In the genomic region with DNA sequence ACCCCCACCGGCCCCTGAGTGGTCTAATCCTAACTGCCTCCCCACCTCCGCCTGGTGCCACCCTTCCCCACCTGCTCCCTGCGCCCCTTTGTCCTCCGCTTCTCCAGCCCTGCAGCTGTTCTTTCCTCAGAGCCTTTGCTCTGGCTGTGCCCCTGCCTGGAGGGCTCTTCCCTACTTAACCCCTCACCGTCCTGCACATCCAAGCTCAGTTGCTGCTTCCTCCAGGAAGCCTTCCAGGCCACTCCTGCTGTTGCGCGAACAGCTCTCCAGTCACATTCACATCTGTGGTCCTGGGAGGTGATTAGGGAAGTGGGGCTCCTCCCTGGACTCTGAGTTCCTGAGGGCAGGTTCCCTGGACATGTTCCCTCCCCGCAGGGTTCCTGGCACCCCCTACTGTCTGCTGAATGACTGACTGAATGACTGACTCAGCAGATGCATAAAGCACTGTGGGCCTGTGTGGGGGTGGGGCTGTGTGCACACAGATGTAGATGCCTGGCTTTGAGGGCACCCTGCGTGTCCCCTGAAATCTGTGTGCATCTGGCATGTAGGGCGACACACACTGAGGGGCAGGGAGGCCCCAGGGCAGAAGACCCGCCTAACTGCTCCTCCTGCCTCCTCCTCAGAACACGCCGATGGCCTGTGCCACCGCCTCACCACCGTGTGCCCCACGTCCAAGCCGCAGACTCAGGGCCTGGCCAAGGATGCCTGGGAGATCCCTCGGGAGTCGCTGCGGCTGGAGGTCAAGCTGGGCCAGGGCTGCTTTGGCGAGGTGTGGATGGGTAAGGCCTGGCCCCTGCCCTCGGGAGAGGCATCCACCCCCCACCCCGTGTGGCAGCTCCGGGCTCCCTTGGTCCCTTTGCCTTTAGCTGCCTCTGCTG, we compare ENCODE assay signal across 1 cellular context.
TF ChIP-seq lines count a peak whose summit lies in the region.

No MANE protein-coding gene starts in this region.

TF ChIP-seq in K562, 482 proteins besides CTCF, POLR2A, EP300 and RAD21 (continued from another document and continues in another):
- TF ChIP-seq, protein P1, sequence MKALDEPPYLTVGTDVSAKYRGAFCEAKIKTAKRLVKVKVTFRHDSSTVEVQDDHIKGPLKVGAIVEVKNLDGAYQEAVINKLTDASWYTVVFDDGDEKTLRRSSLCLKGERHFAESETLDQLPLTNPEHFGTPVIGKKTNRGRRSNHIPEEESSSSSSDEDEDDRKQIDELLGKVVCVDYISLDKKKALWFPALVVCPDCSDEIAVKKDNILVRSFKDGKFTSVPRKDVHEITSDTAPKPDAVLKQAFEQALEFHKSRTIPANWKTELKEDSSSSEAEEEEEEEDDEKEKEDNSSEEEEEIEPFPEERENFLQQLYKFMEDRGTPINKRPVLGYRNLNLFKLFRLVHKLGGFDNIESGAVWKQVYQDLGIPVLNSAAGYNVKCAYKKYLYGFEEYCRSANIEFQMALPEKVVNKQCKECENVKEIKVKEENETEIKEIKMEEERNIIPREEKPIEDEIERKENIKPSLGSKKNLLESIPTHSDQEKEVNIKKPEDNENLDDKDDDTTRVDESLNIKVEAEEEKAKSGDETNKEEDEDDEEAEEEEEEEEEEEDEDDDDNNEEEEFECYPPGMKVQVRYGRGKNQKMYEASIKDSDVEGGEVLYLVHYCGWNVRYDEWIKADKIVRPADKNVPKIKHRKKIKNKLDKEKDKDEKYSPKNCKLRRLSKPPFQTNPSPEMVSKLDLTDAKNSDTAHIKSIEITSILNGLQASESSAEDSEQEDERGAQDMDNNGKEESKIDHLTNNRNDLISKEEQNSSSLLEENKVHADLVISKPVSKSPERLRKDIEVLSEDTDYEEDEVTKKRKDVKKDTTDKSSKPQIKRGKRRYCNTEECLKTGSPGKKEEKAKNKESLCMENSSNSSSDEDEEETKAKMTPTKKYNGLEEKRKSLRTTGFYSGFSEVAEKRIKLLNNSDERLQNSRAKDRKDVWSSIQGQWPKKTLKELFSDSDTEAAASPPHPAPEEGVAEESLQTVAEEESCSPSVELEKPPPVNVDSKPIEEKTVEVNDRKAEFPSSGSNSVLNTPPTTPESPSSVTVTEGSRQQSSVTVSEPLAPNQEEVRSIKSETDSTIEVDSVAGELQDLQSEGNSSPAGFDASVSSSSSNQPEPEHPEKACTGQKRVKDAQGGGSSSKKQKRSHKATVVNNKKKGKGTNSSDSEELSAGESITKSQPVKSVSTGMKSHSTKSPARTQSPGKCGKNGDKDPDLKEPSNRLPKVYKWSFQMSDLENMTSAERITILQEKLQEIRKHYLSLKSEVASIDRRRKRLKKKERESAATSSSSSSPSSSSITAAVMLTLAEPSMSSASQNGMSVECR (CRISPR knock-in tag; IDR thresholded peaks at IDR 0.05) = no peak
- TF ChIP-seq FUS (optimal IDR thresholded peaks at IDR 0.05; ENCODE audit: low read depth, low read length) = no peak
- no peak for TF ChIP-seq KAT8 (IDR thresholded peaks at IDR 0.05; ENCODE audit: low read depth)
- TF ChIP-seq RCOR1 (IDR thresholded peaks at IDR 0.05; ENCODE audit: borderline replicate concordance in 1 of 2, low read depth in 2 of 2, low read length in 2 of 2) = peak in 1 of 2 experiments; percentile 37; a peak in 1 of 4 replicates
- TF ChIP-seq NCOR1 (IDR thresholded peaks at IDR 0.05) = no peak
- TF ChIP-seq, protein P2, sequence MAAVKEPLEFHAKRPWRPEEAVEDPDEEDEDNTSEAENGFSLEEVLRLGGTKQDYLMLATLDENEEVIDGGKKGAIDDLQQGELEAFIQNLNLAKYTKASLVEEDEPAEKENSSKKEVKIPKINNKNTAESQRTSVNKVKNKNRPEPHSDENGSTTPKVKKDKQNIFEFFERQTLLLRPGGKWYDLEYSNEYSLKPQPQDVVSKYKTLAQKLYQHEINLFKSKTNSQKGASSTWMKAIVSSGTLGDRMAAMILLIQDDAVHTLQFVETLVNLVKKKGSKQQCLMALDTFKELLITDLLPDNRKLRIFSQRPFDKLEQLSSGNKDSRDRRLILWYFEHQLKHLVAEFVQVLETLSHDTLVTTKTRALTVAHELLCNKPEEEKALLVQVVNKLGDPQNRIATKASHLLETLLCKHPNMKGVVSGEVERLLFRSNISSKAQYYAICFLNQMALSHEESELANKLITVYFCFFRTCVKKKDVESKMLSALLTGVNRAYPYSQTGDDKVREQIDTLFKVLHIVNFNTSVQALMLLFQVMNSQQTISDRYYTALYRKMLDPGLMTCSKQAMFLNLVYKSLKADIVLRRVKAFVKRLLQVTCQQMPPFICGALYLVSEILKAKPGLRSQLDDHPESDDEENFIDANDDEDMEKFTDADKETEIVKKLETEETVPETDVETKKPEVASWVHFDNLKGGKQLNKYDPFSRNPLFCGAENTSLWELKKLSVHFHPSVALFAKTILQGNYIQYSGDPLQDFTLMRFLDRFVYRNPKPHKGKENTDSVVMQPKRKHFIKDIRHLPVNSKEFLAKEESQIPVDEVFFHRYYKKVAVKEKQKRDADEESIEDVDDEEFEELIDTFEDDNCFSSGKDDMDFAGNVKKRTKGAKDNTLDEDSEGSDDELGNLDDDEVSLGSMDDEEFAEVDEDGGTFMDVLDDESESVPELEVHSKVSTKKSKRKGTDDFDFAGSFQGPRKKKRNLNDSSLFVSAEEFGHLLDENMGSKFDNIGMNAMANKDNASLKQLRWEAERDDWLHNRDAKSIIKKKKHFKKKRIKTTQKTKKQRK (IDR thresholded peaks at IDR 0.05; ENCODE audit: borderline replicate concordance, low read depth, low read length) = no peak
- TF ChIP-seq, protein P3, sequence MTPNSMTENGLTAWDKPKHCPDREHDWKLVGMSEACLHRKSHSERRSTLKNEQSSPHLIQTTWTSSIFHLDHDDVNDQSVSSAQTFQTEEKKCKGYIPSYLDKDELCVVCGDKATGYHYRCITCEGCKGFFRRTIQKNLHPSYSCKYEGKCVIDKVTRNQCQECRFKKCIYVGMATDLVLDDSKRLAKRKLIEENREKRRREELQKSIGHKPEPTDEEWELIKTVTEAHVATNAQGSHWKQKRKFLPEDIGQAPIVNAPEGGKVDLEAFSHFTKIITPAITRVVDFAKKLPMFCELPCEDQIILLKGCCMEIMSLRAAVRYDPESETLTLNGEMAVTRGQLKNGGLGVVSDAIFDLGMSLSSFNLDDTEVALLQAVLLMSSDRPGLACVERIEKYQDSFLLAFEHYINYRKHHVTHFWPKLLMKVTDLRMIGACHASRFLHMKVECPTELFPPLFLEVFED (CRISPR knock-in tag; conservative IDR thresholded peaks at IDR 0.05) = no peak
- no peak for TF ChIP-seq ZNF282 (CRISPR knock-in tag; IDR thresholded peaks at IDR 0.05)
- no peak for TF ChIP-seq ELF2 (CRISPR knock-in tag; IDR thresholded peaks at IDR 0.05)
- TF ChIP-seq, protein P4, sequence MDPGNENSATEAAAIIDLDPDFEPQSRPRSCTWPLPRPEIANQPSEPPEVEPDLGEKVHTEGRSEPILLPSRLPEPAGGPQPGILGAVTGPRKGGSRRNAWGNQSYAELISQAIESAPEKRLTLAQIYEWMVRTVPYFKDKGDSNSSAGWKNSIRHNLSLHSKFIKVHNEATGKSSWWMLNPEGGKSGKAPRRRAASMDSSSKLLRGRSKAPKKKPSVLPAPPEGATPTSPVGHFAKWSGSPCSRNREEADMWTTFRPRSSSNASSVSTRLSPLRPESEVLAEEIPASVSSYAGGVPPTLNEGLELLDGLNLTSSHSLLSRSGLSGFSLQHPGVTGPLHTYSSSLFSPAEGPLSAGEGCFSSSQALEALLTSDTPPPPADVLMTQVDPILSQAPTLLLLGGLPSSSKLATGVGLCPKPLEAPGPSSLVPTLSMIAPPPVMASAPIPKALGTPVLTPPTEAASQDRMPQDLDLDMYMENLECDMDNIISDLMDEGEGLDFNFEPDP (CRISPR knock-in tag; IDR thresholded peaks at IDR 0.05) = no peak
- TF ChIP-seq SRSF7 (optimal IDR thresholded peaks at IDR 0.05; ENCODE audit: low read depth, low read length) = no peak
- no peak for TF ChIP-seq SNIP1 (IDR thresholded peaks at IDR 0.05; ENCODE audit: low read depth)
- no peak for TF ChIP-seq RBM22 (IDR thresholded peaks at IDR 0.05; ENCODE audit: low read depth, low read length, poor library complexity, severe bottlenecking)
- no peak for TF ChIP-seq MYBL2 (IDR thresholded peaks at IDR 0.05; ENCODE audit: low read depth)
- TF ChIP-seq MYBL2 (CRISPR knock-in tag; IDR thresholded peaks at IDR 0.05; ENCODE audit: borderline replicate concordance) = no peak
- no peak for TF ChIP-seq CCNT2 (IDR thresholded peaks at IDR 0.05; ENCODE audit: borderline replicate concordance, extremely low read depth, insufficient read length, low read depth, low read length)
- TF ChIP-seq, protein P5, sequence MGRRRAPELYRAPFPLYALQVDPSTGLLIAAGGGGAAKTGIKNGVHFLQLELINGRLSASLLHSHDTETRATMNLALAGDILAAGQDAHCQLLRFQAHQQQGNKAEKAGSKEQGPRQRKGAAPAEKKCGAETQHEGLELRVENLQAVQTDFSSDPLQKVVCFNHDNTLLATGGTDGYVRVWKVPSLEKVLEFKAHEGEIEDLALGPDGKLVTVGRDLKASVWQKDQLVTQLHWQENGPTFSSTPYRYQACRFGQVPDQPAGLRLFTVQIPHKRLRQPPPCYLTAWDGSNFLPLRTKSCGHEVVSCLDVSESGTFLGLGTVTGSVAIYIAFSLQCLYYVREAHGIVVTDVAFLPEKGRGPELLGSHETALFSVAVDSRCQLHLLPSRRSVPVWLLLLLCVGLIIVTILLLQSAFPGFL (CRISPR knock-in tag; IDR thresholded peaks at IDR 0.05) = no peak
- no peak for TF ChIP-seq PURB (CRISPR knock-in tag; IDR thresholded peaks at IDR 0.05; ENCODE audit: low read depth)
- TF ChIP-seq RFX5 (IDR thresholded peaks at IDR 0.05; ENCODE audit: low read depth, low read length) = no peak
- no peak for TF ChIP-seq SMARCB1 (IDR thresholded peaks at IDR 0.05; ENCODE audit: insufficient read length, low read depth)
- TF ChIP-seq, protein P6, sequence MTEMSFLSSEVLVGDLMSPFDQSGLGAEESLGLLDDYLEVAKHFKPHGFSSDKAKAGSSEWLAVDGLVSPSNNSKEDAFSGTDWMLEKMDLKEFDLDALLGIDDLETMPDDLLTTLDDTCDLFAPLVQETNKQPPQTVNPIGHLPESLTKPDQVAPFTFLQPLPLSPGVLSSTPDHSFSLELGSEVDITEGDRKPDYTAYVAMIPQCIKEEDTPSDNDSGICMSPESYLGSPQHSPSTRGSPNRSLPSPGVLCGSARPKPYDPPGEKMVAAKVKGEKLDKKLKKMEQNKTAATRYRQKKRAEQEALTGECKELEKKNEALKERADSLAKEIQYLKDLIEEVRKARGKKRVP (CRISPR knock-in tag; IDR thresholded peaks at IDR 0.05) = no peak
- no peak for TF ChIP-seq POU5F1 (IDR thresholded peaks at IDR 0.05; ENCODE audit: borderline replicate concordance, low read depth, low read length, partially characterized antibody)
- TF ChIP-seq, protein P7, sequence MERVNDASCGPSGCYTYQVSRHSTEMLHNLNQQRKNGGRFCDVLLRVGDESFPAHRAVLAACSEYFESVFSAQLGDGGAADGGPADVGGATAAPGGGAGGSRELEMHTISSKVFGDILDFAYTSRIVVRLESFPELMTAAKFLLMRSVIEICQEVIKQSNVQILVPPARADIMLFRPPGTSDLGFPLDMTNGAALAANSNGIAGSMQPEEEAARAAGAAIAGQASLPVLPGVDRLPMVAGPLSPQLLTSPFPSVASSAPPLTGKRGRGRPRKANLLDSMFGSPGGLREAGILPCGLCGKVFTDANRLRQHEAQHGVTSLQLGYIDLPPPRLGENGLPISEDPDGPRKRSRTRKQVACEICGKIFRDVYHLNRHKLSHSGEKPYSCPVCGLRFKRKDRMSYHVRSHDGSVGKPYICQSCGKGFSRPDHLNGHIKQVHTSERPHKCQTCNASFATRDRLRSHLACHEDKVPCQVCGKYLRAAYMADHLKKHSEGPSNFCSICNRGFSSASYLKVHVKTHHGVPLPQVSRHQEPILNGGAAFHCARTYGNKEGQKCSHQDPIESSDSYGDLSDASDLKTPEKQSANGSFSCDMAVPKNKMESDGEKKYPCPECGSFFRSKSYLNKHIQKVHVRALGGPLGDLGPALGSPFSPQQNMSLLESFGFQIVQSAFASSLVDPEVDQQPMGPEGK (CRISPR knock-in tag; IDR thresholded peaks at IDR 0.05; ENCODE audit: borderline replicate concordance) = no peak
- no peak for TF ChIP-seq RB1 (IDR thresholded peaks at IDR 0.05; ENCODE audit: low read depth)
- TF ChIP-seq ZNF766 (CRISPR knock-in tag; conservative IDR thresholded peaks at IDR 0.05) = no peak
- no peak for TF ChIP-seq MXI1 (IDR thresholded peaks at IDR 0.05; ENCODE audit: low read depth, low read length)
- TF ChIP-seq TCF7L2 (IDR thresholded peaks at IDR 0.05; ENCODE audit: low read depth, low read length) = no peak
- peak; percentile 97 for TF ChIP-seq SMARCA5 (IDR thresholded peaks at IDR 0.05)
- no peak for TF ChIP-seq PCBP2 (IDR thresholded peaks at IDR 0.05; ENCODE audit: low read depth, low read length, poor library complexity, severe bottlenecking)
- no peak for TF ChIP-seq ZNF174 (CRISPR knock-in tag; IDR thresholded peaks at IDR 0.05)
- peak; percentile 81 for TF ChIP-seq SPI1 (IDR thresholded peaks at IDR 0.05; ENCODE audit: borderline replicate concordance, low read depth, low read length)
- TF ChIP-seq ZNF707 (CRISPR knock-in tag; conservative IDR thresholded peaks at IDR 0.05) = no peak
- TF ChIP-seq FOSL1 (tag; conservative IDR thresholded peaks at IDR 0.05) = no peak
- no peak for TF ChIP-seq KLF16 (IDR thresholded peaks at IDR 0.05)
- TF ChIP-seq, protein P8, sequence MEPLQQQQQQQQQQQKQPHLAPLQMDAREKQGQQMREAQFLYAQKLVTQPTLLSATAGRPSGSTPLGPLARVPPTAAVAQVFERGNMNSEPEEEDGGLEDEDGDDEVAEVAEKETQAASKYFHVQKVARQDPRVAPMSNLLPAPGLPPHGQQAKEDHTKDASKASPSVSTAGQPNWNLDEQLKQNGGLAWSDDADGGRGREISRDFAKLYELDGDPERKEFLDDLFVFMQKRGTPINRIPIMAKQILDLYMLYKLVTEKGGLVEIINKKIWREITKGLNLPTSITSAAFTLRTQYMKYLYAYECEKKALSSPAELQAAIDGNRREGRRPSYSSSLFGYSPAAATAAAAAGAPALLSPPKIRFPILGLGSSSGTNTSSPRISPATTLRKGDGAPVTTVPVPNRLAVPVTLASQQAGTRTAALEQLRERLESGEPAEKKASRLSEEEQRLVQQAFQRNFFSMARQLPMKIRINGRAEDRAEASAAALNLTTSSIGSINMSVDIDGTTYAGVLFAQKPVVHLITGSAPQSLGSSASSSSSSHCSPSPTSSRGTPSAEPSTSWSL (CRISPR knock-in tag; IDR thresholded peaks at IDR 0.05; ENCODE audit: borderline replicate concordance) = no peak
- TF ChIP-seq ZNF583 (CRISPR knock-in tag; IDR thresholded peaks at IDR 0.05) = no peak
- TF ChIP-seq DACH1 (IDR thresholded peaks at IDR 0.05; ENCODE audit: partially characterized antibody) = no peak
- no peak for TF ChIP-seq LCOR (CRISPR knock-in tag; IDR thresholded peaks at IDR 0.05)
- TF ChIP-seq KLF10 (CRISPR knock-in tag; IDR thresholded peaks at IDR 0.05) = no peak
- peak; percentile 99 for TF ChIP-seq ZFP36 (IDR thresholded peaks at IDR 0.05; ENCODE audit: low read depth, low read length, partially characterized antibody)
- TF ChIP-seq, protein P9, sequence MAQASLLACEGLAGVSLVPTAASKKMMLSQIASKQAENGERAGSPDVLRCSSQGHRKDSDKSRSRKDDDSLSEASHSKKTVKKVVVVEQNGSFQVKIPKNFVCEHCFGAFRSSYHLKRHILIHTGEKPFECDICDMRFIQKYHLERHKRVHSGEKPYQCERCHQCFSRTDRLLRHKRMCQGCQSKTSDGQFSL (CRISPR knock-in tag; IDR thresholded peaks at IDR 0.05) = no peak
- TF ChIP-seq, protein P9 (tag; IDR thresholded peaks at IDR 0.05) = no peak
- TF ChIP-seq MAFK (IDR thresholded peaks at IDR 0.05; ENCODE audit: low read length) = peak; percentile 78
- TF ChIP-seq RBM25 (IDR thresholded peaks at IDR 0.05; ENCODE audit: low read depth, low read length, severe bottlenecking) = peak; percentile 47
- no peak for TF ChIP-seq HCFC1 (IDR thresholded peaks at IDR 0.05; ENCODE audit: low read depth, low read length)
